Comparison of ENCODE assay signal across 8 cellular contexts in genomic region chr9:99807276-99807852, GRCh38. TPM values are rescaled to one million over a fixed set of nuclear protein-coding genes. Genes with fewer than 3 reads are reported as not detected.
A peak's percentile ranks its signal among the peaks of the same experiment; 100 is the strongest.
DNase-seq lines count a peak whose midpoint lies in the region; ATAC-seq, FAIRE-seq and TF ChIP-seq lines count a peak whose summit lies in the region.

No MANE protein-coding gene starts in this region.

- no peak for FAIRE-seq in bronchial epithelial cell (lab: Jason Lieb, UNC)

- H3K4me3 ChIP-seq in bronchial epithelial cell (ENCODE audit: low read depth, low read length): no peak overlapping the region

- ATAC-seq in GM21576 (IDR thresholded peaks at IDR 0.05; ENCODE audit: unreplicated experiment): peak; percentile 51
- no peak for ATAC-seq in GM18867 (IDR thresholded peaks at IDR 0.05; ENCODE audit: unreplicated experiment)

- DNase-seq in D341Med (ENCODE audit: low spot score) (peak; percentile 74), NCI-H1092 treated with DMSO at 0.1 percent for 48 hours (lab: John Stamatoyannopoulos, UW) (peak; percentile 43), T-helper 9 cell (peak; percentile 55), bronchial epithelial cell (ENCODE audit: low read depth) (peak; percentile 60), kidney tubule cell (ENCODE audit: low spot score) (peak; percentile 61)
- DNase-seq in stimulated activated CD4-positive, alpha-beta T cell treated with anti-CD3 and anti-CD28 coated beads, TNF-alpha, amount 100 ng/mL, for 24 hours (ENCODE audit: low read depth in 3 of 3): peak in 2 of 3 experiments; percentile 31 to 59

- TF ChIP-seq CTCF in bronchial epithelial cell (IDR thresholded peaks at IDR 0.05; ENCODE audit: insufficient read depth, low read length, severe bottlenecking): peak; percentile 60

- no peaks in the 10 kb centered on the region for H3K27me3 ChIP-seq in bronchial epithelial cell (ENCODE audit: control insufficient read depth, insufficient read depth, low read length)

- H3K36me3 ChIP-seq in bronchial epithelial cell (ENCODE audit: control insufficient read depth, insufficient read depth, low read length): no peaks in the 10 kb centered on the region

RNA-seq across cellular contexts. Expression of gene NR4A3, which starts 14.3 kb away (rescaled TPM):
- total RNA-seq in bronchial epithelial cell: not detected in 2 replicates
